ENCODE assay signal across 8 cellular contexts in the genomic region with DNA sequence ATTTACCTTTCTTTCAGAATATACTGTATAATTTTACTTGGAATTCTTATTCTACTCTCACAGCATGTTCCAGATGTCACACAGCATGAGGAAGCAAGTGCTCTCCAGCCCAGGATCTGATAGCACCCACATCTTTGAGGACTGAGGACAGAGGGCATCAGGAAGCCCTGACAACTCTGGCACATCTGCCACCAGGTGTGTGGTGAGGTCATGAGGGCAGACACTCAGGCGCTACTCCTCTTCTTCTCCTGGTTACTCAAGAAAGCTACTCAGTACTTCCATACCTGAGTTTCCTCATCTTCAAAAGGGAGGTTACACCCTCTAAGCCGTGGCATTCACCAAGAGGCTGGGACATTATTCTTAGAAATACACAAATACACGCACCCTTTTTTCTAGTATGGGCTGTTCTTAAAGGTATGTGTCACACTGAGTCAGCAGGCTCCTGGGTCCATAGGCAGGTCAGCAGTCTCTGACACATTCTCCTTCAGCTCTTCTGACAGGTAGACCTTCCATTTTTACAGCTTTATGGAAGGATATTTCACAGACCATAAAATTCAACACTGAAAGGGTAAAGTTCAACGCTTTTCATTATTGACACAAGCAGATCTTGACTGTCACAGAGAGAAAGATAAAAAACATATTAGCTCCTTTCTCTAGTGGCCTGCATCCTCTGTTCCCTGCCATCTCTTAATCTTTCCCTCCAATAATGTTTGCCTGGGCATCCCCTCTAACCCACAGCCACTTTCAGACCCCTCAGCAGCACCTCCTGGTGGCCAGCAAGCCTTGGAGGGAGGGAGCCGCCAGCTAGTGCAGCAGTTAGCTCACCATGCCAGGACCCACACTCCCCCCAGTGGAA.
DNase-seq lines count a peak whose midpoint lies in the region; ATAC-seq, FAIRE-seq and TF ChIP-seq lines count a peak whose summit lies in the region.

No MANE protein-coding gene starts in this region.

- TF ChIP-seq EP300 in HepG2 (IDR thresholded peaks at IDR 0.05; ENCODE audit: low read depth in 2 of 2, low read length in 2 of 2) (no peak), HepG2 (CRISPR knock-in tag; IDR thresholded peaks at IDR 0.05; ENCODE audit: borderline replicate concordance) (no peak)

- TF ChIP-seq POLR2A in HepG2 (IDR thresholded peaks at IDR 0.05; ENCODE audit: insufficient read depth in 1 of 2, low read depth in 2 of 2, low read length in 2 of 2), result no peak

- no peak overlapping the region; the same call in 1 of the 2 replicates for H3K4me2 ChIP-seq in HepG2 (ENCODE audit: low read depth, low read length)

- CTCF ChIA-PET in HepG2 (lab: Yijun Ruan, JAX; ENCODE audit: low intra/inter-chr PET ratio, low total read pairs), result interaction anchor here (1.1 to 2.8 kb wide), 3 partner anchors 178 to 257 kb away, joined by 4 to 42 read pairs (median 9); no protein-coding TSS in a partner anchor

- peak; percentile 95 for ATAC-seq in HepG2
- peak; percentile 61 for ATAC-seq in stimulated activated naive CD8-positive, alpha-beta T cell treated with anti-CD3 and anti-CD28 coated beads, Interleukin-15, Interleukin-2, amounts not matched to agents 100 U/mL and 50 U/mL, for 24 hours
- no peak for ATAC-seq in HG03175 (IDR thresholded peaks at IDR 0.05; ENCODE audit: unreplicated experiment)

- POLR2A ChIA-PET in HepG2 (lab: Yijun Ruan, JAX), result interaction anchor here (1.5 kb wide), 1 partner anchor 103 kb away, joined by 11 read pairs; the partner anchor contains the start of gene TJP1

- no peak overlapping the region for H3K4me3 ChIP-seq in HFF-Myc (replicated peaks; ENCODE audit: low read depth, low read length)
- no peak overlapping the region for H3K4me3 ChIP-seq in SJSA1
- H3K4me3 ChIP-seq in colonic mucosa, result no peak overlapping the region
- H3K4me3 ChIP-seq in HepG2 (replicated peaks in 1 of 3; ENCODE audit: insufficient read depth in 1 of 3, low read depth in 2 of 3, low read length in 3 of 3), result no peak overlapping the region

- no peak for DNase-seq in HFF-Myc (ENCODE audit: extremely low read depth, low read depth)
- DNase-seq in SJSA1 (ENCODE audit: low read depth in 1 of 2, low spot score in 2 of 2), result peak; percentile 90 to 91
- DNase-seq in colonic mucosa, result peak; percentile 67
- DNase-seq in HepG2 (ENCODE audit: low spot score), result peak; percentile 57
- peak; percentile 48 for DNase-seq in stimulated activated naive CD8-positive, alpha-beta T cell treated with anti-CD3 and anti-CD28 coated beads, Interleukin-15, Interleukin-2, amounts not matched to agents 100 U/mL and 50 U/mL, for 24 hours
- DNase-seq in hippocampal formation (lab: John Stamatoyannopoulos, UW), result no peak

- H3K36me3 ChIP-seq in SJSA1 (no peaks in the 10 kb centered on the region), colonic mucosa (no peaks in the 10 kb centered on the region), HepG2 (replicated peaks in 1 of 2; ENCODE audit: control insufficient read depth in 1 of 2, insufficient read depth in 2 of 2, low read length in 2 of 2) (no peaks in the 10 kb centered on the region)

- H3K4me1 ChIP-seq in SJSA1 (replicated peaks), result peaks cover 43% of the 10 kb centered on the region
- peaks cover 8% of the 10 kb centered on the region for H3K4me1 ChIP-seq in colonic mucosa
- H3K4me1 ChIP-seq in HepG2 (ENCODE audit: insufficient read depth, low read length), result peaks cover 26% of the 10 kb centered on the region

- FAIRE-seq in HepG2 (lab: Jason Lieb, UNC), result peak; percentile 55

- 9% methylated on average over 5 of the region's 5 CpGs for WGBS in HepG2 (ENCODE audit: low lambda C conversion rate)

- intact Hi-C loops in colonic mucosa (cut with DNase I), result no loop called here
- intact Hi-C loops in HepG2 (cut with micrococcal nuclease; ENCODE audit: unreplicated experiment), result loop anchor here (2.0 to 5.0 kb wide), 2 partner anchors 103 to 257 kb away; partner anchors contain the start of gene TJP1

- H4K20me1 ChIP-seq in HepG2 (ENCODE audit: insufficient read depth, low read length), result no peaks in the 10 kb centered on the region

- in situ Hi-C loops in HepG2 (cut with HindIII; ENCODE audit: extremely low pct_ligation_motif_present, low pct_unique_long_range_greater_than_20kb), result no loop called here

- TF ChIP-seq CTCF in C4-2B (conservative IDR thresholded peaks at IDR 0.05) (peak; percentile 76), HFF-Myc (IDR thresholded peaks at IDR 0.05; ENCODE audit: low read depth, low read length, missing control alignments) (peak; percentile 92), colonic mucosa (IDR thresholded peaks at IDR 0.05) (peak; percentile 56), HepG2 (CRISPR knock-in tag; IDR thresholded peaks at IDR 0.05) (peak; percentile 81)

- no peak overlapping the region for H2AFZ ChIP-seq in HepG2 (ENCODE audit: low read length)

- H3K27me3 ChIP-seq in SJSA1 (replicated peaks) (no peaks in the 10 kb centered on the region), colonic mucosa (no peaks in the 10 kb centered on the region), HepG2 (ENCODE audit: control insufficient read depth in 1 of 2, insufficient read depth in 2 of 2, low read length in 2 of 2) (no peaks in the 10 kb centered on the region)

- peak; percentile 71 for TF ChIP-seq RAD21 in HepG2 (CRISPR knock-in tag; IDR thresholded peaks at IDR 0.05)

- no peaks in the 10 kb centered on the region for H3K9me3 ChIP-seq in SJSA1 (replicated peaks)
- no peaks in the 10 kb centered on the region for H3K9me3 ChIP-seq in colonic mucosa
- H3K9me3 ChIP-seq in HepG2 (ENCODE audit: low read length), result no peaks in the 10 kb centered on the region

- peak overlapping the region in 1 of 2 donors; percentile 27 for H3K9ac ChIP-seq in colonic mucosa (ENCODE audit: low read depth in 2 of 2, low read length in 2 of 2)
- no peak overlapping the region for H3K9ac ChIP-seq in HepG2 (ENCODE audit: insufficient read depth, low read depth, low read length)

- H3K79me2 ChIP-seq in HepG2 (ENCODE audit: insufficient read depth, low read length), result no peaks in the 10 kb centered on the region

- BruUV-seq in HepG2 (replicated peaks; lab: Mats Ljungman, UMichigan), result no TSS peak

- H3K27ac ChIP-seq in C4-2B (peak overlapping the region; percentile 6; the same call in 1 of the 2 replicates), SJSA1 (peak overlapping the region; percentile 82), colonic mucosa (peak overlapping the region; percentile 67), HepG2 (ENCODE audit: extremely low read length, insufficient read depth, low read length) (no peak overlapping the region)

TF ChIP-seq in HepG2, 621 proteins besides CTCF, POLR2A, EP300 and RAD21 (continues in another document):
- TF ChIP-seq, protein P1, sequence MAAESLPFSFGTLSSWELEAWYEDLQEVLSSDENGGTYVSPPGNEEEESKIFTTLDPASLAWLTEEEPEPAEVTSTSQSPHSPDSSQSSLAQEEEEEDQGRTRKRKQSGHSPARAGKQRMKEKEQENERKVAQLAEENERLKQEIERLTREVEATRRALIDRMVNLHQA (CRISPR knock-in tag; IDR thresholded peaks at IDR 0.05), result no peak
- TF ChIP-seq ISL2 (CRISPR knock-in tag; IDR thresholded peaks at IDR 0.05) (no peak), NR0B2 (CRISPR knock-in tag; IDR thresholded peaks at IDR 0.05) (no peak), JARID2 (CRISPR knock-in tag; IDR thresholded peaks at IDR 0.05; ENCODE audit: insufficient replicate concordance) (no peak), ZNF670 (CRISPR knock-in tag; IDR thresholded peaks at IDR 0.05; ENCODE audit: borderline replicate concordance) (no peak), ZNF264 (CRISPR knock-in tag; IDR thresholded peaks at IDR 0.05) (peak; percentile 32; the same call in 1 of the 2 replicates), SALL1 (CRISPR knock-in tag; IDR thresholded peaks at IDR 0.05) (0 out of 2 replicates have a peak, but pooled peaks have one; percentile 46), BCLAF1 (IDR thresholded peaks at IDR 0.05) (no peak), ATF5 (CRISPR knock-in tag; IDR thresholded peaks at IDR 0.05; ENCODE audit: low read depth) (no peak), NR2F1 (CRISPR knock-in tag; IDR thresholded peaks at IDR 0.05) (0 out of 4 replicates have a peak, but pooled peaks of 1 of the 2 experiments have one; percentile 25), ESRRA (CRISPR knock-in tag; IDR thresholded peaks at IDR 0.05; ENCODE audit: low read depth) (no peak)

Comparison
In these comparisons a context has a peak if more than half of its experiments do, and no peak if none do; other contexts are left out.
1. DNase-seq: peak in SJSA1 (2 of 2), colonic mucosa (single experiment), HepG2 (single experiment) and stimulated activated naive CD8-positive, alpha-beta T cell treated with anti-CD3 and anti-CD28 coated beads, Interleukin-15, Interleukin-2, amounts not matched to agents 100 U/mL and 50 U/mL, for 24 hours (single experiment); none in HFF-Myc (single experiment) and hippocampal formation (0 of 2).
2. Peak in every context shown above with its lines, with median percentiles within 50 percentile points of each other: CTCF ChIP-seq.